In the genomic region with DNA sequence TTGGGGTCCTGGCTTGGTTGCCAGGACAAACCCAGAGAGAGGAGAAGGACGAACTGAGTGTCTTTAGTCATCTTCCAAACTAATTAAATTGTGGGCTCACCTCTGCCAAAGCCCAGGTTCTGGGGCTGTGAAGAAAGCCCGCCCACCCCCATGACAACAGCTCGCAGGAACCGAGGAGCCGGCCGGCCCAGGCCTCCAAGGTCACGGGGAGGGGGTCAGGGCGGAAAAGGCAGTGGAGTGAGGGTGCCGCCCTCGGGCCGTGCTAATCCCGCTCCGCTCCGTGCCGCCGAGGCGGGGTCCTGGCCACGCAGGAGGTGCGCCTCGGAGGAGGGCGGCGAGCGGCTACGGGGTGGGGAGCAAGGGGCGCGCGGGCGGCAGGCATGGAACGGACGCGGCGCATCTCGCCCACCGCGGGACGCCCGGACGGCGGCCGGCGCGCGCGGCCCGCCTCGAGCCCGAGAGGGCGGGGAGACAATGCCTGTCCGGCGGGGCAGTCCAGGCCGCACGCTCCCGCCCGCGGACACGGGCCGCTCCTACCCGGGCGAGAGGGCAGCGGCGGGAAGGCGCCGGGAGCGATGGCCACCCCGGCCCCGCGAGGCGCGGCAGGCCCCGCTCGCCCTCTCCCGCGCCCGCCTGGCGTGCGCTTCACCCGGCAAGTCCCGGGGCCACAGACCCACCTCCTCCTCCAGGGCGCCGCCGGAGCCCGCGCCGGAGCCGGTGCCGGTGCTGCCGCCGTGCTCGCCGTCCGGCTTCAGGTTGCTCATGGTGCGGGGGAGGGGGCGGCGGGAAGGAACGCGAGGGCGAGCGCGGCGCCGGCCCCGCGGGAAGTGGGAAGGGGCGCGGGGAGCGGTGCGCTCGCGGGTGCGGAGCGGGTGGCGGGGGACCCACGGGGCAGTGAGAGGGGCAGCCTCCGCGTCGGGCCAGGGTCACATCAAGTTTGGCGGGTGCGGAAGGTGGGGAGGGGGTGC, we compare ENCODE assay signal across 8 cellular contexts. TPM values are rescaled to one million over a fixed set of nuclear protein-coding genes. Genes with fewer than 3 reads are reported as not detected.
DNase-seq lines count a peak whose midpoint lies in the region; ATAC-seq and TF ChIP-seq lines count a peak whose summit lies in the region.

No MANE protein-coding gene starts in this region.

- TF ChIP-seq POLR2A in spleen (IDR thresholded peaks at IDR 0.05) = no peak

- in situ Hi-C loops in G401 (cut with HindIII; ENCODE audit: low sequenced_read_pairs) = no loop called here

- DNase-seq in activated gamma-delta T cell (lab: John Stamatoyannopoulos, UW) = peak; percentile 16
- DNase-seq in activated gamma-delta T cell treated with Interleukin-2 at 50 U/mL for 16 hours = no peak
- DNase-seq in iPS DF 6.9 (ENCODE audit: low read depth, low spot score) = no peak
- DNase-seq in spleen = no peak
- no peak for DNase-seq in G401 (ENCODE audit: low spot score)
- no peak for DNase-seq in SK-N-DZ (ENCODE audit: low spot score)

- H3K27ac ChIP-seq in iPS DF 6.9 (ENCODE audit: low read length) = no peak overlapping the region
- peak overlapping the region in 6 of 8 donors; percentile 26 to 79 (median 74) for H3K27ac ChIP-seq in spleen

- WGBS in iPS DF 6.9 (ENCODE audit: insufficient coverage, insufficient read length) = no CpG with 5 or more reads among the region's 118 CpGs
- 3 to 6% (median 4%) methylated on average over 13 to 118 of the region's 118 CpGs for WGBS in spleen, 5 donors

- H3K4me3 ChIP-seq in iPS DF 6.9 (ENCODE audit: low read length) (peak overlapping the region; percentile 99), spleen (peak overlapping the region; percentile 38 to 76 (median 60))

- H3K36me3 ChIP-seq in iPS DF 6.9 (ENCODE audit: control insufficient read depth, insufficient read depth, low read length) = no peaks in the 10 kb centered on the region
- H3K36me3 ChIP-seq in spleen = no peaks in the 10 kb centered on the region

- H3K27me3 Mint-ChIP-seq in activated T-helper 17 cell treated with anti-CD3 and anti-CD28 coated beads, Interleukin-2, amount 50 U/mL, for 72 hours = peaks cover 39% of the 10 kb centered on the region

- peaks cover 17% of the 10 kb centered on the region for H3K4me1 ChIP-seq in iPS DF 6.9 (ENCODE audit: control insufficient read depth, insufficient read depth, low read length)
- H3K4me1 ChIP-seq in spleen = peaks cover 0 to 28% (median 14%) of the 10 kb centered on the region in 6 donors

- no peaks in the 10 kb centered on the region for H3K27me3 ChIP-seq in iPS DF 6.9 (ENCODE audit: control insufficient read depth, insufficient read depth, low read length)
- H3K27me3 ChIP-seq in spleen (replicated peaks in 1 of 7) = peaks cover 0 to 49% (median 14%) of the 10 kb centered on the region in 7 donors

- H3K9me3 ChIP-seq in iPS DF 6.9 (ENCODE audit: control insufficient read depth, insufficient read depth, low read length) = no peaks in the 10 kb centered on the region
- H3K9me3 ChIP-seq in spleen = no peaks in the 10 kb centered on the region

- H3K27ac Mint-ChIP-seq in activated T-helper 17 cell treated with anti-CD3 and anti-CD28 coated beads, Interleukin-2, amount 50 U/mL, for 72 hours = no peak overlapping the region

- no peaks in the 10 kb centered on the region for H3K4me1 Mint-ChIP-seq in activated T-helper 17 cell treated with anti-CD3 and anti-CD28 coated beads, Interleukin-2, amount 50 U/mL, for 72 hours

- ATAC-seq in activated T-helper 17 cell treated with anti-CD3 and anti-CD28 coated beads, Interleukin-2, amount 50 U/mL, for 72 hours (replicated peaks) = no peak
- ATAC-seq in GM19452 (IDR thresholded peaks at IDR 0.05; ENCODE audit: unreplicated experiment) = no peak

- no peak for TF ChIP-seq CTCF in spleen (IDR thresholded peaks at IDR 0.05 in 8 of 11, conservative IDR thresholded peaks at IDR 0.05 in 3 of 11)

- intact Hi-C loops in spleen (cut with DNase I; ENCODE audit: low total_unique reads) = no loop called here

- no peaks in the 10 kb centered on the region for H3K36me3 Mint-ChIP-seq in activated T-helper 17 cell treated with anti-CD3 and anti-CD28 coated beads, Interleukin-2, amount 50 U/mL, for 72 hours (ENCODE audit: low read depth)

- no peaks in the 10 kb centered on the region for H3K9me3 Mint-ChIP-seq in activated T-helper 17 cell treated with anti-CD3 and anti-CD28 coated beads, Interleukin-2, amount 50 U/mL, for 72 hours

- peak overlapping the region; percentile 34 for H3K4me3 Mint-ChIP-seq in activated T-helper 17 cell treated with anti-CD3 and anti-CD28 coated beads, Interleukin-2, amount 50 U/mL, for 72 hours

RNA-seq across cellular contexts. Expression of gene RBPMS2, which starts 0.5 kb away (rescaled TPM):
- total RNA-seq in activated T-helper 17 cell treated with anti-CD3 and anti-CD28 coated beads, Interleukin-2, amount 50 U/mL, for 72 hours = not detected
- total RNA-seq in spleen = 1 to 10 TPM; 1.2 to 6.0 (median 3.3) TPM
- polyA plus RNA-seq in spleen = 1 to 10 TPM; 1.0 to 3.0 (median 1.2) TPM
- 0.12 and 0.27 TPM in 2 replicates for total RNA-seq in G401 (2014; rRNA removed; shearing (Covaris generic))
- 0.06 and 0.46 TPM in 2 replicates for polyA plus RNA-seq in SK-N-DZ (2014; cell fraction: cytosol; rRNA removed)
- 0.13 and 0.46 TPM in 2 replicates for polyA plus RNA-seq in SK-N-DZ (2014; cell fraction: nucleus; rRNA removed)

RNA-seq across cellular contexts. Expression of gene PIF1, which starts 50.6 kb away (rescaled TPM):
- 10 to 100 TPM; 44.4 to 53.1 TPM for total RNA-seq in activated T-helper 17 cell treated with anti-CD3 and anti-CD28 coated beads, Interleukin-2, amount 50 U/mL, for 72 hours
- total RNA-seq in spleen = 10 to 100 TPM in 1 of 7 donors, 1 to 10 TPM in 6; 3.8 to 10.3 (median 6.6) TPM
- 1 to 10 TPM; 5.9 to 7.9 (median 7.7) TPM for polyA plus RNA-seq in spleen
- total RNA-seq in G401 (2014; rRNA removed; shearing (Covaris generic)) = 23.0 and 37.9 TPM in 2 replicates
- 62.6 and 88.5 TPM in 2 replicates for polyA plus RNA-seq in SK-N-DZ (2014; cell fraction: cytosol; rRNA removed)
- polyA plus RNA-seq in SK-N-DZ (2014; cell fraction: nucleus; rRNA removed) = 274 and 284 TPM in 2 replicates
